ENCODE assay signal across 8 cellular contexts in genomic region chr19:16185925-16186234, GRCh38. TPM values are rescaled to one million over a fixed set of nuclear protein-coding genes. Genes with fewer than 3 reads are reported as not detected.
DNase-seq lines count a peak whose midpoint lies in the region; ATAC-seq and TF ChIP-seq lines count a peak whose summit lies in the region.

No MANE protein-coding gene starts in this region.

- peaks cover 27% of the 10 kb centered on the region for H3K36me3 Mint-ChIP-seq in activated CD4-positive, alpha-beta memory T cell treated with anti-CD3 and anti-CD28 coated beads for 36 hours

- no peaks in the 10 kb centered on the region for H3K27me3 ChIP-seq in right cardiac atrium (ENCODE audit: control insufficient read depth, insufficient read depth)
- H3K27me3 ChIP-seq in spleen (replicated peaks in 1 of 7) = no peaks in the 10 kb centered on the region

- H3K4me3 Mint-ChIP-seq in activated CD4-positive, alpha-beta memory T cell treated with anti-CD3 and anti-CD28 coated beads for 36 hours = peak overlapping the region; percentile 98

- peaks cover 4% of the 10 kb centered on the region for H3K27me3 Mint-ChIP-seq in activated CD4-positive, alpha-beta memory T cell treated with anti-CD3 and anti-CD28 coated beads for 36 hours

- H3K27ac ChIP-seq in right cardiac atrium (ENCODE audit: low read length) = no peak overlapping the region
- H3K27ac ChIP-seq in spleen = peak overlapping the region; percentile 76 to 94 (median 90)

- H3K9me3 ChIP-seq in right cardiac atrium (ENCODE audit: control insufficient read depth, low read length) (no peaks in the 10 kb centered on the region), spleen (no peaks in the 10 kb centered on the region)

- CTCF ChIA-PET in HEK293T (lab: Yijun Ruan, JAX) = interaction anchor here (0.6 to 2.1 kb wide), 8 partner anchors 12 to 1319 kb away, joined by 3 to 6 read pairs (median 4); partner anchors contain the start of gene AP1M1
- CTCF ChIA-PET in activated CD4-positive, alpha-beta memory T cell treated with anti-CD3 and anti-CD28 coated beads for 36 hours (lab: Charles Lee) = interaction anchor here (0.6 to 3.2 kb wide), 24 partner anchors 9 to 805 kb away, joined by 3 to 62 read pairs (median 4); partner anchors contain the start of genes AP1M1, RAB8A and TPM4

- POLR2A ChIA-PET in HEK293T (lab: Yijun Ruan, JAX) = interaction anchor here (0.9 to 2.0 kb wide), 9 partner anchors 9 to 349 kb away, joined by 3 to 17 read pairs (median 6); partner anchors contain the start of genes AP1M1 and TPM4
- POLR2A ChIA-PET in activated CD4-positive, alpha-beta memory T cell treated with anti-CD3 and anti-CD28 coated beads for 36 hours (lab: Charles Lee) = interaction anchor here (0.8 to 1.9 kb wide), 6 partner anchors 11 to 349 kb away, joined by 3 to 11 read pairs (median 3); partner anchors contain the start of genes AP1M1 and HSH2D

- ATAC-seq in right cardiac atrium (no peak), HG03520 (IDR thresholded peaks at IDR 0.05; ENCODE audit: unreplicated experiment) (no peak), GM18502 (IDR thresholded peaks at IDR 0.05; ENCODE audit: poor library complexity, unreplicated experiment) (no peak)

- under 1% methylated on average over 8 of the region's 8 CpGs for WGBS in right cardiac atrium
- WGBS in spleen, 5 donors = 0 to 1% (median 0%) methylated on average over 8 of the region's 8 CpGs

- H3K27ac Mint-ChIP-seq in activated CD4-positive, alpha-beta memory T cell treated with anti-CD3 and anti-CD28 coated beads for 36 hours = peak overlapping the region; percentile 94

- intact Hi-C loops in activated CD4-positive, alpha-beta memory T cell treated with anti-CD3 and anti-CD28 coated beads for 36 hours (cut with micrococcal nuclease) = loop anchor here (1.0 to 10.0 kb wide), 7 partner anchors 11 to 557 kb away; partner anchors contain the start of genes AP1M1 and RAB8A
- intact Hi-C loops in right cardiac atrium (cut with DNase I) (loop anchor here in 1 of 4 donors (5.0 to 10.0 kb wide), 2 partner anchors 71 to 559 kb away; partner anchors contain the start of gene RAB8A), spleen (cut with DNase I; ENCODE audit: low total_unique reads) (loop anchor here (10.0 kb wide), 1 partner anchor 71 kb away; the partner anchor contains the start of gene RAB8A)

- TF ChIP-seq POLR2A in spleen (IDR thresholded peaks at IDR 0.05) = no peak

- H3K36me3 ChIP-seq in spleen = peaks cover 1 to 45% (median 33%) of the 10 kb centered on the region in 6 donors

- TF ChIP-seq CTCF in AG10803 (conservative IDR thresholded peaks at IDR 0.05; ENCODE audit: low read length) (no peak; the same call in 1 of the 2 replicates), spleen (IDR thresholded peaks at IDR 0.05 in 8 of 11, conservative IDR thresholded peaks at IDR 0.05 in 3 of 11) (peak in 7 of 11 experiments; percentile 11 to 60 (median 37))

- H3K4me1 Mint-ChIP-seq in activated CD4-positive, alpha-beta memory T cell treated with anti-CD3 and anti-CD28 coated beads for 36 hours (ENCODE audit: low read depth) = peaks cover 28% of the 10 kb centered on the region

- peak overlapping the region; percentile 95 for H3K4me3 ChIP-seq in AG10803 (ENCODE audit: low read length)
- peak overlapping the region; percentile 99 for H3K4me3 ChIP-seq in right cardiac atrium (ENCODE audit: low read length)
- H3K4me3 ChIP-seq in spleen = peak overlapping the region; percentile 74 to 98 (median 92)

- DNase-seq in AG10803 (ENCODE audit: low read depth) (peak; percentile 43), HEK293T (ENCODE audit: extremely low spot score) (peak; percentile 53), right cardiac atrium (no peak), spleen (no peak), NCI-H2081 treated with DMSO at 0.1 percent for 48 hours (lab: John Stamatoyannopoulos, UW) (no peak)
- no peak for DNase-seq in activated CD4-positive, alpha-beta memory T cell treated with anti-CD3 and anti-CD28 coated beads for 36 hours

- H3K4me1 ChIP-seq in right cardiac atrium (ENCODE audit: control insufficient read depth, insufficient read depth, low read length) (no peaks in the 10 kb centered on the region), spleen (peaks cover 10 to 83% (median 53%) of the 10 kb centered on the region in 6 donors)

- no peaks in the 10 kb centered on the region for H3K9me3 Mint-ChIP-seq in activated CD4-positive, alpha-beta memory T cell treated with anti-CD3 and anti-CD28 coated beads for 36 hours

TF ChIP-seq in HEK293T, 16 proteins besides CTCF, POLR2A, EP300 and RAD21:
- no peak for TF ChIP-seq SP1 (IDR thresholded peaks at IDR 0.05)
- no peak for TF ChIP-seq FOXK2 (IDR thresholded peaks at IDR 0.05)
- TF ChIP-seq ELF4 (IDR thresholded peaks at IDR 0.05) = no peak
- no peak for TF ChIP-seq FOXA1 (IDR thresholded peaks at IDR 0.05)
- no peak for TF ChIP-seq SUZ12 (IDR thresholded peaks at IDR 0.05)
- TF ChIP-seq L3MBTL2 (conservative IDR thresholded peaks at IDR 0.05) = no peak
- no peak for TF ChIP-seq BHLHE40 (IDR thresholded peaks at IDR 0.05; ENCODE audit: borderline replicate concordance)
- no peak for TF ChIP-seq ZNF384 (IDR thresholded peaks at IDR 0.05)
- no peak for TF ChIP-seq PKNOX1 (IDR thresholded peaks at IDR 0.05)
- no peak for TF ChIP-seq CTBP1 (IDR thresholded peaks at IDR 0.05; ENCODE audit: borderline replicate concordance)
- no peak for TF ChIP-seq TARDBP (IDR thresholded peaks at IDR 0.05)
- no peak for TF ChIP-seq FOXM1 (IDR thresholded peaks at IDR 0.05; ENCODE audit: borderline replicate concordance)
- TF ChIP-seq LEF1 (IDR thresholded peaks at IDR 0.05; ENCODE audit: borderline replicate concordance) = no peak
- no peak for TF ChIP-seq ARNT (IDR thresholded peaks at IDR 0.05)
- TF ChIP-seq HDGF (IDR thresholded peaks at IDR 0.05; ENCODE audit: borderline replicate concordance) = no peak
- no peak for TF ChIP-seq NFRKB (IDR thresholded peaks at IDR 0.05)

RNA-seq across cellular contexts. Expression of gene FAM32A, which starts 0.7 kb away (rescaled TPM):
- total RNA-seq in activated CD4-positive, alpha-beta memory T cell treated with anti-CD3 and anti-CD28 coated beads for 36 hours = 10 to 100 TPM; 43.8 to 44.3 TPM
- total RNA-seq in right cardiac atrium (10 to 100 TPM; 37.5 to 42.5 (median 40.1) TPM), spleen (100 to 1,000 TPM in 1 of 7 donors, 10 to 100 TPM in 6; 45.8 to 105 (median 69.1) TPM)
- polyA plus RNA-seq in right cardiac atrium (49.3 TPM), spleen (10 to 100 TPM; 60.0 to 89.5 (median 79.9) TPM)

RNA-seq across cellular contexts. Expression of gene AP1M1, which starts 11.8 kb away (rescaled TPM):
- 100 to 1,000 TPM; 100 to 113 TPM for total RNA-seq in activated CD4-positive, alpha-beta memory T cell treated with anti-CD3 and anti-CD28 coated beads for 36 hours
- total RNA-seq in right cardiac atrium = 10 to 100 TPM; 38.7 to 65.5 (median 50.4) TPM
- 37.1 TPM for polyA plus RNA-seq in right cardiac atrium
- 10 to 100 TPM; 54.1 to 82.8 (median 67.2) TPM for total RNA-seq in spleen
- 10 to 100 TPM; 27.9 to 39.7 (median 34.6) TPM for polyA plus RNA-seq in spleen

RNA-seq across cellular contexts. Expression of gene CIB3, which starts 12.6 kb away (rescaled TPM):
- total RNA-seq in activated CD4-positive, alpha-beta memory T cell treated with anti-CD3 and anti-CD28 coated beads for 36 hours = not detected
- total RNA-seq in right cardiac atrium (not detected), spleen (not detected)
- polyA plus RNA-seq in right cardiac atrium (not detected), spleen (under 1 TPM in 1 of 3 donors, not detected in 2; 0.49 TPM)

RNA-seq across cellular contexts. Expression of gene HSH2D, which starts 42.4 kb away (rescaled TPM):
- 10 to 100 TPM; 23.6 to 26.1 TPM for total RNA-seq in activated CD4-positive, alpha-beta memory T cell treated with anti-CD3 and anti-CD28 coated beads for 36 hours
- total RNA-seq in right cardiac atrium (1 to 10 TPM in 1 of 4 donors, under 1 TPM in 1, not detected in 2; 0.37 to 1.0 TPM), spleen (10 to 100 TPM; 39.6 to 89.2 (median 51.4) TPM)
- polyA plus RNA-seq in right cardiac atrium (0.18 TPM), spleen (100 to 1,000 TPM in 1 of 3 donors, 10 to 100 TPM in 2; 66.1 to 119 (median 75.2) TPM)

Comparison
In these comparisons a context has a peak if more than half of its experiments do, and no peak if none do; other contexts are left out.
1. DNase-seq: peak in AG10803 (single experiment) and HEK293T (single experiment); none in activated CD4-positive, alpha-beta memory T cell treated with anti-CD3 and anti-CD28 coated beads for 36 hours (single experiment), right cardiac atrium (0 of 3), spleen (single experiment) and NCI-H2081 treated with DMSO at 0.1 percent for 48 hours (single experiment).
2. Peak in every context shown above with its lines, with median percentiles within 50 percentile points of each other: H3K4me3 ChIP-seq.